ENCODE assay signal across 8 cellular contexts in genomic region chr9:75890541-75891276, GRCh38. TPM values are rescaled to one million over a fixed set of nuclear protein-coding genes. Genes with fewer than 3 reads are reported as not detected.
A peak's percentile ranks its signal among the peaks of the same experiment; 100 is the strongest.
DNase-seq lines count a peak whose midpoint lies in the region; ATAC-seq and TF ChIP-seq lines count a peak whose summit lies in the region.

Gene PCSK5, plus strand, starts transcription at chr9:75890673. Its CDS starts 509 bp downstream, at chr9:75891182.

- no peak within 1 kb of the TSS for H2AK5ac ChIP-seq in IMR-90 (ENCODE audit: low read depth, low read length)

- peak within 1 kb of the TSS; percentile 71 for H2BK120ac ChIP-seq in IMR-90 (ENCODE audit: low read depth, low read length)

- H3K36me3 Mint-ChIP-seq in neural crest cell (ENCODE audit: low read depth): no peaks in the 10 kb centered on the region

- H2BK20ac ChIP-seq in IMR-90 (ENCODE audit: low read depth, low read length): peak within 1 kb of the TSS; percentile 44

- TF ChIP-seq CTCF in IMR-90 (conservative IDR thresholded peaks at IDR 0.05; ENCODE audit: low read depth, low read length) (peak; percentile 29), RWPE2 (IDR thresholded peaks at IDR 0.05; ENCODE audit: poor library complexity, severe bottlenecking) (peak; percentile 19), foreskin fibroblast (IDR thresholded peaks at IDR 0.05; ENCODE audit: low read depth, low read length) (peak; percentile 18), neural crest cell (conservative IDR thresholded peaks at IDR 0.05) (peak; percentile 45)

- H3K56ac ChIP-seq in IMR-90 (ENCODE audit: extremely low read depth, insufficient read depth, low read length): peak within 1 kb of the TSS; percentile 73; the same call in 1 of the 2 replicates

- dilution Hi-C loops in IMR-90 (cut with HindIII; ENCODE audit: low sequenced_read_pairs, unreplicated experiment): no loop called here

- peak within 1 kb of the TSS; percentile 27 to 45; a peak in 1 of 4 replicates for H4K8ac ChIP-seq in IMR-90 (ENCODE audit: low read depth in 2 of 2, low read length in 2 of 2)

- H3K18ac ChIP-seq in IMR-90 (ENCODE audit: low read depth, low read length): peak within 1 kb of the TSS; percentile 8

- H4K20me1 ChIP-seq in IMR-90 (ENCODE audit: insufficient read depth, low read length): no peaks in the 10 kb centered on the region

- 0 out of 4 replicates have a peak, but pooled peaks cover 0 to 4% of the 10 kb centered on the region in 2 experiments for H3K79me1 ChIP-seq in IMR-90 (ENCODE audit: low read depth in 1 of 2, low read length in 2 of 2)

- no peaks in the 10 kb centered on the region for H3K27me3 ChIP-seq in IMR-90 (ENCODE audit: control insufficient read depth, insufficient read depth, low read length)
- H3K27me3 ChIP-seq in RWPE2 (ENCODE audit: insufficient read depth, poor library complexity, severe bottlenecking): peaks cover 36% of the 10 kb centered on the region

- H3K4me3 ChIP-seq in IMR-90 (ENCODE audit: insufficient read depth, low read depth, low read length) (peak within 1 kb of the TSS; percentile 64), RWPE2 (ENCODE audit: severe bottlenecking) (peak within 1 kb of the TSS; percentile 49), foreskin fibroblast (ENCODE audit: low read depth in 1 of 2, low read length in 2 of 2) (peak within 1 kb of the TSS; percentile 52 to 92)

- H3K27ac Mint-ChIP-seq in neural crest cell (ENCODE audit: unreplicated experiment): peak within 1 kb of the TSS; percentile 44

- in situ Hi-C loops in IMR-90 (cut with MboI; ENCODE audit: low sequenced_read_pairs): loop anchor here (25.0 kb wide), 1 partner anchor 822 kb away; no protein-coding TSS in a partner anchor

- H3K4ac ChIP-seq in IMR-90 (ENCODE audit: low read depth, low read length): peak within 1 kb of the TSS; percentile 21

- peak within 1 kb of the TSS; percentile 79 for H3K9ac ChIP-seq in IMR-90 (ENCODE audit: low read depth, low read length)

- ATAC-seq in GM21447 (IDR thresholded peaks at IDR 0.05; ENCODE audit: unreplicated experiment) (peak; percentile 78), IMR-90 (ENCODE audit: low read depth) (peak; percentile 86), RWPE2 (ENCODE audit: low read depth) (peak; percentile 82)
- peak; percentile 87 for ATAC-seq in stimulated activated naive CD8-positive, alpha-beta T cell treated with anti-CD3 and anti-CD28 coated beads, Interleukin-15, Interleukin-2, amounts not matched to agents 100 U/mL and 50 U/mL, for 24 hours

- peak within 1 kb of the TSS; percentile 85 for H2AFZ ChIP-seq in IMR-90 (replicated peaks; ENCODE audit: low read length, poor library complexity)

- H3K27me3 Mint-ChIP-seq in neural crest cell (ENCODE audit: low read depth): peaks cover 56% of the 10 kb centered on the region

- no peak within 1 kb of the TSS for H2AK9ac ChIP-seq in IMR-90 (replicated peaks; ENCODE audit: low read depth, low read length, poor library complexity)

- POLR2A ChIA-PET in IMR-90 (lab: Charles Lee; ENCODE audit: unreplicated experiment): interaction anchor here (0.6 kb wide), 1 partner anchor 425 kb away, joined by 17 read pairs; no protein-coding TSS in a partner anchor

- peak; percentile 93 for DNase-seq in CD1c-positive myeloid dendritic cell (ENCODE audit: extremely low spot score)
- DNase-seq in IMR-90: peak; percentile 89
- peak; percentile 84 for DNase-seq in RWPE2 (ENCODE audit: low spot score)
- peak; percentile 39 to 81 (median 65) for DNase-seq in activated naive CD4-positive, alpha-beta T cell (lab: John Stamatoyannopoulos, UW)
- DNase-seq in foreskin fibroblast: peak; percentile 95 to 98
- peak; percentile 76 for DNase-seq in neural crest cell (ENCODE audit: low read depth, low spot score)
- DNase-seq in stimulated activated naive CD8-positive, alpha-beta T cell treated with anti-CD3 and anti-CD28 coated beads, Interleukin-15, Interleukin-2, amounts not matched to agents 100 U/mL and 50 U/mL, for 24 hours: peak; percentile 84

- H3K9me3 ChIP-seq in IMR-90 (ENCODE audit: control insufficient read depth, insufficient read depth, low read length) (no peaks in the 10 kb centered on the region), RWPE2 (ENCODE audit: severe bottlenecking) (no peaks in the 10 kb centered on the region)

- peak within 1 kb of the TSS; percentile 34 for H2BK5ac ChIP-seq in IMR-90 (ENCODE audit: low read depth, low read length, poor library complexity, severe bottlenecking)

- H3K36me3 ChIP-seq in IMR-90 (ENCODE audit: control insufficient read depth, insufficient read depth, low read length) (no peaks in the 10 kb centered on the region), RWPE2 (ENCODE audit: low read depth) (no peaks in the 10 kb centered on the region)

- CTCF ChIA-PET in IMR-90 (lab: Yijun Ruan, JAX): interaction anchor here (0.7 to 1.2 kb wide), 4 partner anchors 10 to 414 kb away, joined by 3 to 4 read pairs (median 4); no protein-coding TSS in a partner anchor

- WGBS in IMR-90 (ENCODE audit: extremely low coverage in 2 of 2, insufficient read length in 1 of 2), 2 experiments: 0% methylated on average over 15 of the region's 79 CpGs; no CpG with 5 or more reads in 1 of the 2 experiments

- H3K9me3 Mint-ChIP-seq in neural crest cell: no peaks in the 10 kb centered on the region

- peak within 1 kb of the TSS; percentile 64 for H3K23ac ChIP-seq in IMR-90 (ENCODE audit: low read depth, low read length)

- peaks cover 23% of the 10 kb centered on the region for H3K4me1 Mint-ChIP-seq in neural crest cell

- peak within 1 kb of the TSS; percentile 80 for H3K27ac ChIP-seq in IMR-90 (ENCODE audit: insufficient read depth, low read length)
- H3K27ac ChIP-seq in RWPE2 (ENCODE audit: poor library complexity, severe bottlenecking): peak within 1 kb of the TSS; percentile 20

- peak within 1 kb of the TSS; percentile 19; the same call in 1 of the 2 replicates for H4K5ac ChIP-seq in IMR-90 (ENCODE audit: low read depth, low read length)

- peak; percentile 78 for TF ChIP-seq POLR2A in IMR-90 (IDR thresholded peaks at IDR 0.05; ENCODE audit: low read depth, low read length)

- H3K14ac ChIP-seq in IMR-90 (replicated peaks; ENCODE audit: low read depth, low read length): peak within 1 kb of the TSS; percentile 39; the same call in 1 of the 2 replicates

- no peaks in the 10 kb centered on the region for H3K9me1 ChIP-seq in IMR-90 (ENCODE audit: insufficient read depth, low read length)

- no peak within 1 kb of the TSS for H4K91ac ChIP-seq in IMR-90 (ENCODE audit: insufficient read depth, low read depth, low read length)

- TF ChIP-seq RAD21 in IMR-90 (IDR thresholded peaks at IDR 0.05; ENCODE audit: low read length): peak; percentile 26; the same call in 1 of the 2 replicates

- H3K4me3 Mint-ChIP-seq in neural crest cell: peak within 1 kb of the TSS; percentile 95

- H3K4me1 ChIP-seq in IMR-90 (ENCODE audit: control insufficient read depth, insufficient read depth, low read length): no peaks in the 10 kb centered on the region
- H3K4me1 ChIP-seq in RWPE2 (ENCODE audit: insufficient read depth, poor library complexity, severe bottlenecking): no peaks in the 10 kb centered on the region

- peak within 1 kb of the TSS; percentile 94 for H3K4me2 ChIP-seq in IMR-90 (ENCODE audit: low read depth, low read length)

- peak within 1 kb of the TSS; percentile 2; the same call in 2 of the 3 replicates for H2BK15ac ChIP-seq in IMR-90 (ENCODE audit: low read depth, low read length)

- intact Hi-C loops in IMR-90 (cut with micrococcal nuclease): loop anchor here (2.0 to 10.0 kb wide), 9 partner anchors 107 to 502 kb away; partner anchors contain the start of gene RFK

- no TSS peak for BruUV-seq in IMR-90 (replicated peaks; lab: Mats Ljungman, UMichigan)

TF ChIP-seq in IMR-90, 13 proteins besides CTCF, POLR2A, EP300 and RAD21:
- no peak for TF ChIP-seq FOS (IDR thresholded peaks at IDR 0.05; ENCODE audit: low read depth, low read length)
- peak; percentile 12; the same call in 1 of the 2 replicates for TF ChIP-seq SMC3 (IDR thresholded peaks at IDR 0.05; ENCODE audit: low read depth, low read length)
- no peak for TF ChIP-seq ELK1 (IDR thresholded peaks at IDR 0.05; ENCODE audit: borderline replicate concordance, low read depth, low read length)
- TF ChIP-seq NFE2L2 (IDR thresholded peaks at IDR 0.05; ENCODE audit: low read depth, low read length): no peak
- no peak for TF ChIP-seq RFX5 (IDR thresholded peaks at IDR 0.05; ENCODE audit: low read depth, low read length)
- no peak; the same call in 1 of the 2 replicates for TF ChIP-seq BHLHE40 (IDR thresholded peaks at IDR 0.05; ENCODE audit: low read depth, low read length)
- TF ChIP-seq CHD1 (IDR thresholded peaks at IDR 0.05; ENCODE audit: low read depth, low read length): no peak
- TF ChIP-seq RCOR1 (IDR thresholded peaks at IDR 0.05; ENCODE audit: insufficient replicate concordance, low read length): no peak
- no peak for TF ChIP-seq MAFK (IDR thresholded peaks at IDR 0.05; ENCODE audit: low read depth, low read length)
- no peak for TF ChIP-seq MXI1 (IDR thresholded peaks at IDR 0.05; ENCODE audit: borderline replicate concordance, low read depth, low read length)
- no peak for TF ChIP-seq USF2 (IDR thresholded peaks at IDR 0.05; ENCODE audit: low read depth, low read length)
- peak; percentile 95 for TF ChIP-seq MAZ (IDR thresholded peaks at IDR 0.05; ENCODE audit: borderline replicate concordance, low read depth, low read length)

RNA-seq across cellular contexts. Expression of gene PCSK5, which starts in this region (rescaled TPM):
- total RNA-seq in IMR-90 (2012; rRNA removed) (2.8 and 3.0 TPM in 2 replicates), neural crest cell (2.7 and 3.1 TPM in 2 replicates)
- polyA plus RNA-seq in IMR-90 (2012; rRNA removed): 1.3 and 1.5 TPM in 2 replicates
- polyA plus RNA-seq in IMR-90 (2012; cell fraction: cytosol; rRNA removed): 0.86 and 1.6 TPM in 2 replicates
- polyA plus RNA-seq in IMR-90 (2012; cell fraction: nucleus; rRNA removed; ENCODE audit: low replicate concordance): 1.7 and 2.4 TPM in 2 replicates

Comparison
In these comparisons a context has a peak if more than half of its experiments do, and no peak if none do; other contexts are left out.
1. Peak in every context shown above with its lines: DNase-seq, ATAC-seq, H3K4me3 ChIP-seq and H3K27ac ChIP-seq.